ENCODE assay signal across 22 cellular contexts in genomic region chr2:217958889-217959235, GRCh38. TPM values are rescaled to one million over a fixed set of nuclear protein-coding genes. Genes with fewer than 3 reads are reported as not detected.
DNase-seq lines count a peak whose midpoint lies in the region; ATAC-seq, FAIRE-seq and TF ChIP-seq lines count a peak whose summit lies in the region.
"Had no signal": no experiment of that assay in that cellular context is flagged by ENCODE, and none has a peak within 500 bp of the region (broad histone marks: within the 10 kb centered on the region; RNA-seq: fewer than 3 reads in every experiment).

No MANE protein-coding gene starts in this region.

- intact Hi-C loops in right lobe of liver (cut with DNase I) (no loop called here), HepG2 (cut with micrococcal nuclease; ENCODE audit: unreplicated experiment) (no loop called here), uterus (cut with DNase I; ENCODE audit: low total_unique reads) (no loop called here)
- intact Hi-C loops in activated T-helper 1 cell treated with anti-CD3 and anti-CD28 coated beads, Interleukin-12 subunit alpha, Interleukin-12 subunit beta, Interleukin-2, Interleukin-4 antibody, amounts not matched to agents 30 ng/mL and 10 ng/mL and 1 ng/mL, durations not matched to agents 14 hours and 24 hours and 36 hours (cut with micrococcal nuclease), result no loop called here

- no peak for TF ChIP-seq RAD21 in HepG2 (CRISPR knock-in tag; IDR thresholded peaks at IDR 0.05)

- H3K27ac ChIP-seq in right lobe of liver (no peak overlapping the region), HepG2 (ENCODE audit: extremely low read length, insufficient read depth, low read length) (no peak overlapping the region), muscle layer of duodenum (ENCODE audit: low read length) (peak overlapping the region; percentile 46), smooth muscle cell (ENCODE audit: low read depth) (peak overlapping the region; percentile 54), uterus (peak overlapping the region; percentile 91 to 97)
- H3K27ac ChIP-seq: A549; BLaER1 treated with 17β-estradiol and CSF1 and Interleukin-3, amounts not matched to agents 10 nM and 100 nM; GM23248; HL-60 had no signal

- CTCF ChIA-PET in HepG2 (lab: Yijun Ruan, JAX; ENCODE audit: low intra/inter-chr PET ratio, low total read pairs), result no interaction called here

- peaks cover 6% of the 10 kb centered on the region for H3F3A ChIP-seq in smooth muscle cell (ENCODE audit: low read depth)

- H3K9me3 Mint-ChIP-seq in activated T-helper 1 cell treated with anti-CD3 and anti-CD28 coated beads, Interleukin-12 subunit alpha, Interleukin-12 subunit beta, Interleukin-2, Interleukin-4 antibody, amounts not matched to agents 30 ng/mL and 10 ng/mL and 1 ng/mL, durations not matched to agents 14 hours and 24 hours and 36 hours, result no peaks in the 10 kb centered on the region

- in situ Hi-C loops in HepG2 (cut with HindIII; ENCODE audit: extremely low pct_ligation_motif_present, low pct_unique_long_range_greater_than_20kb), result no loop called here

- H3K4me1 Mint-ChIP-seq in activated T-helper 1 cell treated with anti-CD3 and anti-CD28 coated beads, Interleukin-12 subunit alpha, Interleukin-12 subunit beta, Interleukin-2, Interleukin-4 antibody, amounts not matched to agents 30 ng/mL and 10 ng/mL and 1 ng/mL, durations not matched to agents 14 hours and 24 hours and 36 hours (ENCODE audit: low read depth), result no peaks in the 10 kb centered on the region

- H3K4me3 ChIP-seq in right lobe of liver (no peak overlapping the region), HepG2 (replicated peaks in 1 of 3; ENCODE audit: insufficient read depth in 1 of 3, low read depth in 2 of 3, low read length in 3 of 3) (no peak overlapping the region), muscle layer of duodenum (ENCODE audit: low read depth in 1 of 2, low read length in 2 of 2) (no peak overlapping the region), smooth muscle cell (no peak overlapping the region), uterus (no peak overlapping the region)
- H3K4me3 ChIP-seq: A549; BLaER1 treated with 17β-estradiol and CSF1 and Interleukin-3, amounts not matched to agents 10 nM and 100 nM; GM12878; GM23248 had no signal

- DNase-seq in right lobe of liver, result peak in 2 of 3 donors; percentile 14 to 21
- no peak for DNase-seq in HepG2 (ENCODE audit: low spot score)
- no peak for DNase-seq in smooth muscle cell (lab: John Stamatoyannopoulos, UW; ENCODE audit: unreplicated experiment)
- DNase-seq in uterus, result peak in 1 of 2 donors; percentile 13
- no peak for DNase-seq in activated T-helper 1 cell treated with anti-CD3 and anti-CD28 coated beads, Interleukin-12 subunit alpha, Interleukin-12 subunit beta, Interleukin-2, Interleukin-4 antibody, amounts not matched to agents 30 ng/mL and 10 ng/mL and 1 ng/mL, durations not matched to agents 14 hours and 24 hours and 36 hours (ENCODE audit: low spot score)
- no peak for DNase-seq in activated T-cell treated with anti-CD3 and anti-CD28 coated beads, Interleukin-2, amount 50 U/mL, for 1 hour
- DNase-seq: GDM1, GM23248, HCEC 1CT, NCI-H1417, NCI-H187 treated with DMSO at 0.1 percent for 48 hours, NCI-H2171, NCI-H446, NCI-H69 had no signal

- H3K36me3 ChIP-seq in right lobe of liver, result no peaks in the 10 kb centered on the region
- no peaks in the 10 kb centered on the region for H3K36me3 ChIP-seq in HepG2 (replicated peaks in 1 of 2; ENCODE audit: control insufficient read depth in 1 of 2, insufficient read depth in 2 of 2, low read length in 2 of 2)
- peaks cover 0 to 5% of the 10 kb centered on the region in 2 donors for H3K36me3 ChIP-seq in muscle layer of duodenum (ENCODE audit: control insufficient read depth in 1 of 2, insufficient read depth in 2 of 2, low read length in 2 of 2)
- H3K36me3 ChIP-seq in smooth muscle cell (ENCODE audit: low read depth), result no peaks in the 10 kb centered on the region
- no peaks in the 10 kb centered on the region for H3K36me3 ChIP-seq in uterus

- H2AFZ ChIP-seq in HepG2 (ENCODE audit: low read length), result no peak overlapping the region
- H2AFZ ChIP-seq in smooth muscle cell (ENCODE audit: low read depth), result no peak overlapping the region
- H2AFZ ChIP-seq: GM23248 had no signal

- peaks cover 0 to 7% (median 0%) of the 10 kb centered on the region in 4 donors for H3K4me1 ChIP-seq in right lobe of liver
- H3K4me1 ChIP-seq in HepG2 (ENCODE audit: insufficient read depth, low read length), result no peaks in the 10 kb centered on the region
- peaks cover 4 to 20% of the 10 kb centered on the region in 2 donors for H3K4me1 ChIP-seq in muscle layer of duodenum (ENCODE audit: control insufficient read depth in 1 of 2, insufficient read depth in 2 of 2, low read length in 2 of 2)
- peaks cover 7% of the 10 kb centered on the region for H3K4me1 ChIP-seq in smooth muscle cell (ENCODE audit: low read depth)
- peaks cover 3 to 28% of the 10 kb centered on the region in 2 donors for H3K4me1 ChIP-seq in uterus
- H3K4me1 ChIP-seq: A549 had no signal

- TF ChIP-seq EP300 in HepG2 (IDR thresholded peaks at IDR 0.05; ENCODE audit: low read depth in 2 of 2, low read length in 2 of 2) (no peak), HepG2 (CRISPR knock-in tag; IDR thresholded peaks at IDR 0.05; ENCODE audit: borderline replicate concordance) (no peak)

- H3K4me3 Mint-ChIP-seq in activated T-helper 1 cell treated with anti-CD3 and anti-CD28 coated beads, Interleukin-12 subunit alpha, Interleukin-12 subunit beta, Interleukin-2, Interleukin-4 antibody, amounts not matched to agents 30 ng/mL and 10 ng/mL and 1 ng/mL, durations not matched to agents 14 hours and 24 hours and 36 hours, result no peak overlapping the region

- FAIRE-seq in HepG2 (lab: Jason Lieb, UNC), result no peak
- FAIRE-seq: A549, GM12878, HTR-8/SVneo, RCC 7860 had no signal

- no peaks in the 10 kb centered on the region for H3K27me3 ChIP-seq in right lobe of liver
- peaks cover 2 to 56% of the 10 kb centered on the region in 2 experiments; a peak in 4 of 5 replicates for H3K27me3 ChIP-seq in HepG2 (ENCODE audit: control insufficient read depth in 1 of 2, insufficient read depth in 2 of 2, low read length in 2 of 2)
- no peaks in the 10 kb centered on the region for H3K27me3 ChIP-seq in muscle layer of duodenum (ENCODE audit: low read depth, low read length)
- no peaks in the 10 kb centered on the region for H3K27me3 ChIP-seq in smooth muscle cell (ENCODE audit: low read depth)
- no peaks in the 10 kb centered on the region for H3K27me3 ChIP-seq in uterus
- H3K27me3 ChIP-seq: BLaER1 treated with 17β-estradiol and CSF1 and Interleukin-3, amounts not matched to agents 10 nM and 100 nM had no signal

- no peaks in the 10 kb centered on the region for H3K9me3 ChIP-seq in right lobe of liver
- no peaks in the 10 kb centered on the region for H3K9me3 ChIP-seq in HepG2 (ENCODE audit: low read length)
- H3K9me3 ChIP-seq in muscle layer of duodenum (ENCODE audit: control insufficient read depth in 1 of 2, low read length in 2 of 2), result no peaks in the 10 kb centered on the region
- H3K9me3 ChIP-seq in smooth muscle cell (replicated peaks; ENCODE audit: low read depth), result no peaks in the 10 kb centered on the region
- H3K9me3 ChIP-seq in uterus, result no peaks in the 10 kb centered on the region
- H3K9me3 ChIP-seq: A549; BLaER1 treated with 17β-estradiol and CSF1 and Interleukin-3, amounts not matched to agents 10 nM and 100 nM had no signal

- no peak overlapping the region for H3K27ac Mint-ChIP-seq in activated T-helper 1 cell treated with anti-CD3 and anti-CD28 coated beads, Interleukin-12 subunit alpha, Interleukin-12 subunit beta, Interleukin-2, Interleukin-4 antibody, amounts not matched to agents 30 ng/mL and 10 ng/mL and 1 ng/mL, durations not matched to agents 14 hours and 24 hours and 36 hours

- H4K20me1 ChIP-seq in HepG2 (ENCODE audit: insufficient read depth, low read length) (no peaks in the 10 kb centered on the region), smooth muscle cell (ENCODE audit: low read depth) (peaks cover 81% of the 10 kb centered on the region)

- no peak for TF ChIP-seq POLR2A in right lobe of liver (IDR thresholded peaks at IDR 0.05)
- no peak for TF ChIP-seq POLR2A in HepG2 (IDR thresholded peaks at IDR 0.05; ENCODE audit: insufficient read depth in 1 of 2, low read depth in 2 of 2, low read length in 2 of 2)
- TF ChIP-seq POLR2A in uterus (IDR thresholded peaks at IDR 0.05), result no peak

- POLR2A ChIA-PET in HepG2 (lab: Yijun Ruan, JAX), result no interaction called here

- no peak overlapping the region for H3K9ac ChIP-seq in HepG2 (ENCODE audit: insufficient read depth, low read depth, low read length)
- no peak overlapping the region for H3K9ac ChIP-seq in smooth muscle cell (ENCODE audit: low read depth)
- H3K9ac ChIP-seq: BLaER1 treated with 17β-estradiol and CSF1 and Interleukin-3, amounts not matched to agents 10 nM and 100 nM; GM23248 had no signal

- TF ChIP-seq CTCF in right lobe of liver (IDR thresholded peaks at IDR 0.05) (no peak), HepG2 (CRISPR knock-in tag; IDR thresholded peaks at IDR 0.05) (no peak), smooth muscle cell (IDR thresholded peaks at IDR 0.05; ENCODE audit: borderline replicate concordance, insufficient read depth, poor library complexity, severe bottlenecking) (no peak), uterus (IDR thresholded peaks at IDR 0.05) (no peak)

- BruUV-seq in HepG2 (replicated peaks; lab: Mats Ljungman, UMichigan), result no TSS peak

- ATAC-seq in right lobe of liver, result no peak
- ATAC-seq in HepG2, result no peak
- ATAC-seq in HG03432 (IDR thresholded peaks at IDR 0.05; ENCODE audit: unreplicated experiment), result no peak
- ATAC-seq: A549, GM12878 had no signal

- H3K27me3 Mint-ChIP-seq in activated T-helper 1 cell treated with anti-CD3 and anti-CD28 coated beads, Interleukin-12 subunit alpha, Interleukin-12 subunit beta, Interleukin-2, Interleukin-4 antibody, amounts not matched to agents 30 ng/mL and 10 ng/mL and 1 ng/mL, durations not matched to agents 14 hours and 24 hours and 36 hours (ENCODE audit: insufficient read depth), result peaks cover 8% of the 10 kb centered on the region

- 93% methylated on average over 3 of the region's 3 CpGs for WGBS in right lobe of liver (ENCODE audit: insufficient coverage, low coverage, low lambda C conversion rate, missing lambda C conversion rate)
- WGBS in HepG2 (ENCODE audit: low lambda C conversion rate), result 86% methylated on average over 3 of the region's 3 CpGs
- WGBS in smooth muscle cell (ENCODE audit: low lambda C conversion rate), result 93% methylated on average over 3 of the region's 3 CpGs

- no peaks in the 10 kb centered on the region for H3K79me2 ChIP-seq in HepG2 (ENCODE audit: insufficient read depth, low read length)
- H3K79me2 ChIP-seq in smooth muscle cell (ENCODE audit: low read depth), result peaks cover 65% of the 10 kb centered on the region

- H3K4me2 ChIP-seq in HepG2 (ENCODE audit: low read depth, low read length), result no peak overlapping the region
- no peak overlapping the region for H3K4me2 ChIP-seq in smooth muscle cell
- H3K4me2 ChIP-seq: A549; BLaER1 treated with 17β-estradiol and CSF1 and Interleukin-3, amounts not matched to agents 10 nM and 100 nM had no signal

- no peaks in the 10 kb centered on the region for H3K36me3 Mint-ChIP-seq in activated T-helper 1 cell treated with anti-CD3 and anti-CD28 coated beads, Interleukin-12 subunit alpha, Interleukin-12 subunit beta, Interleukin-2, Interleukin-4 antibody, amounts not matched to agents 30 ng/mL and 10 ng/mL and 1 ng/mL, durations not matched to agents 14 hours and 24 hours and 36 hours (ENCODE audit: low read depth)

RNA-seq across cellular contexts. Expression of gene TNS1, which starts 43.9 kb away (rescaled TPM):
- total RNA-seq in right lobe of liver, result 100 to 1,000 TPM in 3 of 6 experiments, 10 to 100 TPM in 3; 68.4 to 209 (median 99.2) TPM
- 1.9 TPM in 2 replicates for total RNA-seq in HepG2 (2016; rRNA removed; fragmentation: Illumina TruSeq; extraction: Trizol)
- total RNA-seq in HepG2 (2016; cell fraction: cytosol; rRNA removed; fragmentation: Illumina TruSeq; extraction: Trizol; ENCODE audit: low read depth), result 0.51 and 0.71 TPM in 2 replicates
- 1.1 and 1.7 TPM in 2 replicates for total RNA-seq in HepG2 (2016; cell fraction: insoluble cytoplasmic fraction; rRNA removed; fragmentation: Illumina TruSeq; extraction: Trizol)
- total RNA-seq in HepG2 (2016; cell fraction: membrane; rRNA removed; fragmentation: Illumina TruSeq; extraction: Trizol), result 1.9 and 2.2 TPM in 2 replicates
- 3.7 and 4.7 TPM in 2 replicates for total RNA-seq in HepG2 (2016; cell fraction: nucleus; rRNA removed; fragmentation: Illumina TruSeq; extraction: Trizol)
- 118 and 127 TPM in 2 replicates for polyA plus RNA-seq in HepG2 (2011; rRNA removed)
- polyA plus RNA-seq in HepG2 (2011; cell fraction: cytosol; rRNA removed), result 72.1 and 78.8 TPM in 2 replicates
- 302 and 373 TPM in 2 replicates for polyA plus RNA-seq in HepG2 (2011; cell fraction: nucleus; rRNA removed)
- polyA plus RNA-seq in HepG2 (2012), result 63.6 and 87.8 TPM in 2 replicates
- polyA plus RNA-seq in HepG2 (2016; cell fraction: cytosol; fragmentation: Illumina TruSeq; extraction: Trizol; ENCODE audit: low read depth), result 0.35 and 0.62 TPM in 2 replicates
- polyA plus RNA-seq in HepG2 (2016; cell fraction: insoluble cytoplasmic fraction; fragmentation: Illumina TruSeq; extraction: Trizol; ENCODE audit: low read depth), result 1.3 and 1.7 TPM in 2 replicates
- polyA plus RNA-seq in HepG2 (2016; cell fraction: membrane; fragmentation: Illumina TruSeq; extraction: Trizol; ENCODE audit: low read depth), result 0.73 and 0.90 TPM in 2 replicates
- polyA plus RNA-seq in HepG2 (2016; cell fraction: nucleus; fragmentation: Illumina TruSeq; extraction: Trizol; ENCODE audit: insufficient read depth, low read depth), result 1.9 and 2.0 TPM in 2 replicates
- polyA minus RNA-seq in HepG2 (2011; rRNA and poly(A)+ RNA removed; ENCODE audit: low replicate concordance), result 3.6 and 445 TPM in 2 replicates
- polyA minus RNA-seq in HepG2 (2011; cell fraction: cytosol; rRNA and poly(A)+ RNA removed), result 116 and 155 TPM in 2 replicates
- 504 and 544 TPM in 2 replicates for polyA minus RNA-seq in HepG2 (2011; cell fraction: nucleus; rRNA and poly(A)+ RNA removed)
- total RNA-seq in smooth muscle cell, result 61.5 and 67.7 TPM in 2 replicates
- polyA plus RNA-seq in smooth muscle cell, result 45.0 and 52.3 TPM in 2 replicates
- total RNA-seq in uterus, result 1,000 to 10,000 TPM in 1 of 4 donors, 100 to 1,000 TPM in 3; 144 to 1,338 (median 313) TPM
- total RNA-seq in activated T-helper 1 cell treated with anti-CD3 and anti-CD28 coated beads, Interleukin-12 subunit alpha, Interleukin-12 subunit beta, Interleukin-2, Interleukin-4 antibody, amounts not matched to agents 30 ng/mL and 10 ng/mL and 1 ng/mL, durations not matched to agents 14 hours and 24 hours and 36 hours, result 0.41 and 1.1 TPM in 2 replicates

Comparison
In these comparisons a context has a peak if more than half of its experiments do, and no peak if none do; other contexts are left out.
1. DNase-seq: peak in right lobe of liver (2 of 3); none in HepG2 (single experiment), smooth muscle cell (single experiment), activated T-helper 1 cell treated with anti-CD3 and anti-CD28 coated beads, Interleukin-12 subunit alpha, Interleukin-12 subunit beta, Interleukin-2, Interleukin-4 antibody, amounts not matched to agents 30 ng/mL and 10 ng/mL and 1 ng/mL, durations not matched to agents 14 hours and 24 hours and 36 hours (single experiment) and activated T-cell treated with anti-CD3 and anti-CD28 coated beads, Interleukin-2, amount 50 U/mL, for 1 hour (single experiment).
2. RNA of gene TNS1, which starts 43.9 kb away (total RNA-seq): 144 to 1,338 TPM in uterus, 68.4 to 209 TPM in right lobe of liver and 61.5 to 67.7 TPM in smooth muscle cell; 0.51 to 4.7 TPM in HepG2 and 0.41 to 1.1 TPM in activated T-helper 1 cell treated with anti-CD3 and anti-CD28 coated beads, Interleukin-12 subunit alpha, Interleukin-12 subunit beta, Interleukin-2, Interleukin-4 antibody, amounts not matched to agents 30 ng/mL and 10 ng/mL and 1 ng/mL, durations not matched to agents 14 hours and 24 hours and 36 hours; every median in the first group is over 10 times any median in the second.
3. H3K27ac ChIP-seq: peak in muscle layer of duodenum (single experiment), smooth muscle cell (single experiment) and uterus (2 of 2); none in right lobe of liver (0 of 3) and HepG2 (single experiment).